2 cellular contexts compared by ENCODE assay signal in genomic region chr11:130424613-130425140, GRCh38.
TF ChIP-seq lines count a peak whose summit lies in the region.

No MANE protein-coding gene starts in this region.

TF ChIP-seq in IMR-90, 13 proteins besides CTCF, POLR2A, EP300 and RAD21:
- TF ChIP-seq CHD1 (IDR thresholded peaks at IDR 0.05; ENCODE audit: low read depth, low read length) (no peak), FOS (IDR thresholded peaks at IDR 0.05; ENCODE audit: low read depth, low read length) (no peak), NFE2L2 (IDR thresholded peaks at IDR 0.05; ENCODE audit: low read depth, low read length) (no peak), MXI1 (IDR thresholded peaks at IDR 0.05; ENCODE audit: borderline replicate concordance, low read depth, low read length) (no peak), RFX5 (IDR thresholded peaks at IDR 0.05; ENCODE audit: low read depth, low read length) (no peak), MAZ (IDR thresholded peaks at IDR 0.05; ENCODE audit: borderline replicate concordance, low read depth, low read length) (no peak), RCOR1 (IDR thresholded peaks at IDR 0.05; ENCODE audit: insufficient replicate concordance, low read length) (no peak), BHLHE40 (IDR thresholded peaks at IDR 0.05; ENCODE audit: low read depth, low read length) (no peak)
- TF ChIP-seq, protein P1, sequence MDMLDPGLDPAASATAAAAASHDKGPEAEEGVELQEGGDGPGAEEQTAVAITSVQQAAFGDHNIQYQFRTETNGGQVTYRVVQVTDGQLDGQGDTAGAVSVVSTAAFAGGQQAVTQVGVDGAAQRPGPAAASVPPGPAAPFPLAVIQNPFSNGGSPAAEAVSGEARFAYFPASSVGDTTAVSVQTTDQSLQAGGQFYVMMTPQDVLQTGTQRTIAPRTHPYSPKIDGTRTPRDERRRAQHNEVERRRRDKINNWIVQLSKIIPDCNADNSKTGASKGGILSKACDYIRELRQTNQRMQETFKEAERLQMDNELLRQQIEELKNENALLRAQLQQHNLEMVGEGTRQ (IDR thresholded peaks at IDR 0.05; ENCODE audit: low read depth, low read length) = no peak

TF ChIP-seq in H1, 55 proteins besides CTCF, POLR2A, EP300 and RAD21:
- TF ChIP-seq CHD1 (IDR thresholded peaks at IDR 0.05; ENCODE audit: low read depth, low read length) (no peak), CEBPB (IDR thresholded peaks at IDR 0.05; ENCODE audit: low read depth, low read length) (no peak), ASH2L (IDR thresholded peaks at IDR 0.05; ENCODE audit: low read length) (no peak), TCF12 (IDR thresholded peaks at IDR 0.05; ENCODE audit: low read depth, low read length) (no peak)
